In genomic region chr12:65728913-65729793, GRCh38 we compare ENCODE assay signal across 1 cellular context.
TF ChIP-seq lines count a peak whose summit lies in the region.

No MANE protein-coding gene starts in this region.

TF ChIP-seq in neural cell, 6 proteins besides CTCF, POLR2A, EP300 and RAD21 (continued from another document):
- no peak for TF ChIP-seq MXI1 (conservative IDR thresholded peaks at IDR 0.05; ENCODE audit: poor library complexity, severe bottlenecking)
